ENCODE assay signal across 18 cellular contexts in the genomic region with DNA sequence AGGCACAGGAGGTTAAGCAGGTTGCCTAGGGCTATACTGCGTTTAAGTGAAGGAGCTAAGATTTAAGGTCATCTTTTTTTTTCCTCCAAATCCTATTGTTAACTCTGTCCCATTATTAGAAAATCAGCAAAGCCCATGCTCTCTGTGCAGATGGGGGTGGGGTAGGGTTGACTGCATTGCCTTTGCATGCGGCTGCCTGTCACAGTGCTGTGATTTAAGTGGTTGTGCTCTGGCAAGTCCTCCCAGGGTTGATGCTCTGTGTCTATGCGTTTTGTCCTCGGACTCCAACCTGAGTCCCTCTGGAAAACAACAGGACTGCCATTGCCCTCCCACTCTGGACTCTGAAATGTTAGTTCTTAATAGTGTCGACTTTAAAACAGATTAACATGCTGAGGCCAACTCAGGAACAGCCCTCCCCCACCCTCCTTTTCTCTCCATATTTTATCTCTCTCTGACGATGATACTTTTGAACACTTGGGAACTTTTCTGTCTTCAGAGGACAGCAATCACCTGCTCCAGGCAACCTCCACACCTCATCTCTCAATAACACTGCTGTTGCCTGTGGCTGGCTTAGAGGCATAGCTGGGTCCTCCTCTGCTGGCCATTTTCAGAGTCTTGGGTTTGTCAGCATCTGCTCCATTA. TPM values are rescaled to one million over a fixed set of nuclear protein-coding genes. Genes with fewer than 3 reads are reported as not detected.
"Had no signal": no experiment of that assay in that cellular context is flagged by ENCODE, and none has a peak within 500 bp of the region (broad histone marks: within the 10 kb centered on the region; RNA-seq: fewer than 3 reads in every experiment).

No MANE protein-coding gene starts in this region.

- H3K4me3 ChIP-seq: skin epidermis, upper lobe of left lung had no signal

- ATAC-seq: effector memory CD8-positive, alpha-beta T cell; naive thymus-derived CD8-positive, alpha-beta T cell had no signal

- H3K36me3 ChIP-seq: upper lobe of left lung had no signal

- DNase-seq: activated CD4-positive, alpha-beta T cell treated with anti-CD3 and anti-CD28 coated beads, Interleukin-2, amount 50 U/mL, for 48 hours; activated naive CD8-positive, alpha-beta T cell treated with anti-CD3 and anti-CD28 coated beads for 36 hours; activated T-cell treated with anti-CD3 and anti-CD28 coated beads for 4 hours; amniotic stem cell; caudate nucleus; effector memory CD8-positive, alpha-beta T cell; hypothalamus; islet precursor cell; naive thymus-derived CD8-positive, alpha-beta T cell; nucleus accumbens; stimulated activated CD4-positive, alpha-beta T cell treated with anti-CD3 and anti-CD28 coated beads, Interleukin-15, amount 100 ng/mL, for 24 hours; stimulated activated CD4-positive, alpha-beta T cell treated with anti-CD3 and anti-CD28 coated beads, Interleukin-2, amount 100 ng/mL, for 48 hours; SW 1271; T-helper 2 cell; upper lobe of left lung had no signal

- H3K27ac ChIP-seq: skin epidermis, upper lobe of left lung, VCaP had no signal

- H3K9me3 ChIP-seq: upper lobe of left lung had no signal

RNA-seq across cellular contexts. Expression of gene FHOD3, which starts 5.8 kb away (rescaled TPM):
- total RNA-seq: activated naive CD8-positive, alpha-beta T cell treated with anti-CD3 and anti-CD28 coated beads for 36 hours; activated T-helper 1 cell treated with anti-CD3 and anti-CD28 coated beads, Interleukin-12 subunit alpha, Interleukin-12 subunit beta, Interleukin-2, Interleukin-4 antibody, amounts not matched to agents 30 ng/mL and 10 ng/mL and 1 ng/mL, durations not matched to agents 14 hours and 24 hours and 36 hours; naive thymus-derived CD8-positive, alpha-beta T cell had no signal
- polyA plus RNA-seq: naive thymus-derived CD8-positive, alpha-beta T cell had no signal
